In genomic region chr3:56914646-56915045, GRCh38 we compare ENCODE assay signal across 20 cellular contexts.
A peak's percentile ranks its signal among the peaks of the same experiment; 100 is the strongest.
DNase-seq lines count a peak whose midpoint lies in the region; ATAC-seq and TF ChIP-seq lines count a peak whose summit lies in the region.
"Had no signal": no experiment of that assay in that cellular context is flagged by ENCODE, and none has a peak within 500 bp of the region (broad histone marks: within the 10 kb centered on the region; RNA-seq: fewer than 3 reads in every experiment).

No MANE protein-coding gene starts in this region.

- H3K36me3 ChIP-seq in DND-41 (ENCODE audit: insufficient read depth, low read length) (no peaks in the 10 kb centered on the region), lower lobe of right lung (no peaks in the 10 kb centered on the region)
- H3K36me3 ChIP-seq: left lung, vagina had no signal

- peak; percentile 28 for DNase-seq in NCI-H510A treated with DMSO at 0.1 percent for 48 hours (lab: John Stamatoyannopoulos, UW)
- no peak for DNase-seq in NCI-H510A (lab: John Stamatoyannopoulos, UW)
- DNase-seq in DND-41: no peak
- DNase-seq in activated B cell treated with CpG ODN at 0.5 μM for 24 hours: no peak
- no peak for DNase-seq in lower lobe of right lung
- no peak for DNase-seq in hypothalamus (lab: John Stamatoyannopoulos, UW)
- DNase-seq in HPDE6-E6E7 (ENCODE audit: extremely low spot score): no peak
- DNase-seq: ACHN; body of pancreas; COR-L47; GDM1; left lung; NCI-H524; PC-9; stimulated activated CD4-positive, alpha-beta T cell treated with anti-CD3 and anti-CD28 coated beads, Interleukin-1b, Interleukin-23, amount 100 ng/mL, for 48 hours; stimulated activated CD8-positive, alpha-beta memory T cell treated with anti-CD3 and anti-CD28 coated beads, Interleukin-4, amount 100 ng/mL, for 48 hours had no signal

- no peak for TF ChIP-seq CTCF in DND-41 (IDR thresholded peaks at IDR 0.05; ENCODE audit: borderline replicate concordance, extremely low read depth, low read length, poor library complexity, severe bottlenecking)
- TF ChIP-seq CTCF in activated B cell treated with CpG ODN at 0.5 μM for 24 hours (IDR thresholded peaks at IDR 0.05): no peak
- TF ChIP-seq CTCF in lower lobe of right lung (IDR thresholded peaks at IDR 0.05): no peak

- no peaks in the 10 kb centered on the region for H3K27me3 Mint-ChIP-seq in activated B cell treated with CpG ODN at 0.5 μM for 24 hours

- CTCF ChIA-PET in activated B cell treated with CpG ODN at 0.5 μM for 24 hours (lab: Charles Lee): interaction anchor here (0.7 kb wide), 1 partner anchor 113 kb away, joined by 3 read pairs; the partner anchor contains the start of gene ARHGEF3

- H3K9me3 Mint-ChIP-seq in activated B cell treated with CpG ODN at 0.5 μM for 24 hours: no peaks in the 10 kb centered on the region

- H3K4me2 ChIP-seq in DND-41 (ENCODE audit: insufficient read depth, low read length): peak overlapping the region; percentile 72
- H3K4me2 ChIP-seq: PC-9 had no signal

- H3K27ac ChIP-seq in DND-41 (ENCODE audit: low read length): peak overlapping the region; percentile 89
- peak overlapping the region; percentile 83 for H3K27ac ChIP-seq in lower lobe of right lung
- H3K27ac ChIP-seq: body of pancreas, PC-9, vagina, VCaP had no signal

- peak overlapping the region; percentile 95 for H3K27ac Mint-ChIP-seq in activated B cell treated with CpG ODN at 0.5 μM for 24 hours

- H3K27me3 ChIP-seq in DND-41 (ENCODE audit: insufficient read depth, low read length, poor library complexity) (no peaks in the 10 kb centered on the region), lower lobe of right lung (ENCODE audit: low read depth) (no peaks in the 10 kb centered on the region)
- H3K27me3 ChIP-seq: body of pancreas, left lung, vagina had no signal

- no peak overlapping the region for H2AFZ ChIP-seq in DND-41 (ENCODE audit: low read depth, low read length)
- H2AFZ ChIP-seq: PC-9 had no signal

- peak overlapping the region in 1 of 2 experiments; percentile 70; a peak in 3 of 4 replicates for H3K4me3 ChIP-seq in DND-41 (ENCODE audit: low read depth in 1 of 2, low read length in 2 of 2)
- peak overlapping the region; percentile 56 for H3K4me3 ChIP-seq in lower lobe of right lung
- H3K4me3 ChIP-seq: body of pancreas, PC-9 had no signal

- peaks cover 2% of the 10 kb centered on the region for H3K36me3 Mint-ChIP-seq in activated B cell treated with CpG ODN at 0.5 μM for 24 hours (ENCODE audit: low read depth)

- no peak for TF ChIP-seq POLR2A in GM18505 (IDR thresholded peaks at IDR 0.05; ENCODE audit: borderline replicate concordance, extremely low read depth, insufficient read depth, insufficient read length)

- H3K9me3 ChIP-seq in DND-41 (ENCODE audit: insufficient read depth, low read length, severe bottlenecking) (no peaks in the 10 kb centered on the region), lower lobe of right lung (no peaks in the 10 kb centered on the region)
- H3K9me3 ChIP-seq: body of pancreas, left lung, vagina had no signal

- peaks cover 57% of the 10 kb centered on the region for H3K4me1 Mint-ChIP-seq in activated B cell treated with CpG ODN at 0.5 μM for 24 hours

- no peak overlapping the region for H3K4me3 Mint-ChIP-seq in activated B cell treated with CpG ODN at 0.5 μM for 24 hours

- no peaks in the 10 kb centered on the region for H4K20me1 ChIP-seq in DND-41 (ENCODE audit: insufficient read depth, low read length)

- POLR2A ChIA-PET in activated B cell treated with CpG ODN at 0.5 μM for 24 hours (lab: Charles Lee): interaction anchor here (0.6 kb wide), 1 partner anchor 203 kb away, joined by 4 read pairs; no protein-coding TSS in a partner anchor

- no peak for ATAC-seq in DND-41 (ENCODE audit: insufficient read depth, low read depth)
- no peak for ATAC-seq in activated B cell treated with CpG ODN at 0.5 μM for 24 hours (ENCODE audit: low read depth)
- ATAC-seq in lower lobe of right lung: no peak
- no peak for ATAC-seq in GM18505 (IDR thresholded peaks at IDR 0.05; ENCODE audit: unreplicated experiment)
- ATAC-seq: body of pancreas, left lung, SK-N-SH treated with all-trans-retinoic acid at 6 μM for 48 hours had no signal

- intact Hi-C loops in activated B cell treated with CpG ODN at 0.5 μM for 24 hours (cut with micrococcal nuclease) (loop anchor here (5.0 kb wide), 3 partner anchors 48 to 758 kb away; partner anchors contain the start of gene APPL1), lower lobe of right lung (cut with DNase I) (no loop called here)

- H3K79me2 ChIP-seq in DND-41 (ENCODE audit: insufficient read depth, low read length): peaks cover 64% of the 10 kb centered on the region

- peaks cover 49% of the 10 kb centered on the region for H3K4me1 ChIP-seq in DND-41 (ENCODE audit: insufficient read depth, low read length)
- peaks cover 31% of the 10 kb centered on the region for H3K4me1 ChIP-seq in lower lobe of right lung
- H3K4me1 ChIP-seq: body of pancreas had no signal

- H3K9ac ChIP-seq in DND-41 (ENCODE audit: low read depth, low read length): peak overlapping the region; percentile 70
